Comparison of ENCODE assay signal across 9 cellular contexts in the genomic region with DNA sequence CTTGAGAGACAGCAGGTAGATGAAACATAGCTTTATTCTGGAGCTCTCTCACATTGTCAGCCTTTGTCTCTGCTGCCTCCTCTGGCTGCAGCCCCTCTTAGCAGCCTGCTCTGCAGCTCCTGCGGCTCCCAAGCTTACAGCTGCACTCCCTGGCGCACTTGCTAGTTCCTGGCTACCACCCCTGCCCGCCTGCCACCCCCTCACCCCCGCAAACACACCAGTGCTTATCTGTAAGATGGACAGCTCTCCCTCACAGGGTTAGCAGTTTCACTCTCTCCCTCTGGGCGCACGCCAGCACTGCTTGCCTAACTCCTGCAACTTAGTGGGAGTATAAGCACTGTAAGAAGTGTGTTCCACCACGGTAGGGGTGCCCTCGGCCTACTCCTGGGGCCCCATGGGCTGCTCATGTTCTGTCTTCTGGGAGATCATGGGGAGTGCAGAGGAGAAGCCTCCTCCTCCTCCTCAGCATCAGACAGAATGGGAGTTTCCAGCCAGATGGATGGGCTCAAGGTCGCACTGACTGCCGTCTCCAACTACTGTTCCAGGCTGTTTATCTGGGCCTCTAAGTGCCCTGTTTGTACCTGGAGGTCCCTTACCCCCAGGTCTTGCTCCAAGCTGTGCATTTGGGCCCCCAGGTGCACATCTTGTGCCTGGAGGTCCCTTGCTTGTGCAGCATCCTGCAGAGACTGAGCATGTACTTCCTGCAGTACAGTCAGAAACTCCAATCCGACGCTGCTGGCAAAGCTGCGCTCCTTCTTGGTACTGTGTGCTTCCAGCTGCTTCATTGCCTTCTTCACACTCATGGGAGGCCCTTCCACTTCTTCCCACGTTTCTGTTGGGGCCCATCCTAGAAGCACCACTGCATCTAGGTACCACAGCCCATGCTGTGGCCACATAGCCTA.
DNase-seq lines count a peak whose midpoint lies in the region; ATAC-seq, FAIRE-seq and TF ChIP-seq lines count a peak whose summit lies in the region.
"Had no signal": no experiment of that assay in that cellular context is flagged by ENCODE, and none has a peak within 500 bp of the region (broad histone marks: within the 10 kb centered on the region; RNA-seq: fewer than 3 reads in every experiment).

No MANE protein-coding gene starts in this region.

- POLR2A ChIA-PET in Caco-2 (lab: Charles Lee), result no interaction called here

- H3K27me3 Mint-ChIP-seq in Caco-2 (ENCODE audit: insufficient read depth, unreplicated experiment) (no peaks in the 10 kb centered on the region), glutamatergic neuron (ENCODE audit: unreplicated experiment) (no peaks in the 10 kb centered on the region)

- H2AFZ ChIP-seq in osteoblast (ENCODE audit: low read length), result no peak overlapping the region

- H3K4me2 ChIP-seq in osteoblast (ENCODE audit: insufficient read depth, low read length), result no peak overlapping the region

- H3K79me2 ChIP-seq in osteoblast (ENCODE audit: insufficient read depth, low read length), result no peaks in the 10 kb centered on the region

- no peaks in the 10 kb centered on the region for H3K27me3 ChIP-seq in Caco-2 (replicated peaks; ENCODE audit: control insufficient read depth, insufficient read depth, low read length)
- H3K27me3 ChIP-seq in osteoblast (ENCODE audit: insufficient read depth, low read length), result no peaks in the 10 kb centered on the region

- no peaks in the 10 kb centered on the region for H3K9me3 ChIP-seq in Caco-2
- no peaks in the 10 kb centered on the region for H3K9me3 ChIP-seq in osteoblast (ENCODE audit: low read depth, low read length)

- H3K4me1 Mint-ChIP-seq in Caco-2 (ENCODE audit: low read depth, unreplicated experiment) (no peaks in the 10 kb centered on the region), glutamatergic neuron (ENCODE audit: low read depth, unreplicated experiment) (peaks cover 14% of the 10 kb centered on the region)

- H3K27ac ChIP-seq in osteoblast (ENCODE audit: low read depth, low read length), result no peak overlapping the region

- no peak overlapping the region for H3K4me3 ChIP-seq in Caco-2 (ENCODE audit: low read depth, low read length)
- no peak overlapping the region for H3K4me3 ChIP-seq in osteoblast (ENCODE audit: insufficient read depth, low read length)

- H3K4me1 ChIP-seq in Caco-2, result no peaks in the 10 kb centered on the region
- H3K4me1 ChIP-seq in osteoblast (ENCODE audit: insufficient read depth, low read length), result no peaks in the 10 kb centered on the region

- no peaks in the 10 kb centered on the region for H3K36me3 Mint-ChIP-seq in Caco-2 (ENCODE audit: insufficient read depth, unreplicated experiment)
- no peaks in the 10 kb centered on the region for H3K36me3 Mint-ChIP-seq in glutamatergic neuron (ENCODE audit: unreplicated experiment)

- H3K27ac Mint-ChIP-seq in Caco-2 (ENCODE audit: unreplicated experiment) (no peak overlapping the region), glutamatergic neuron (ENCODE audit: unreplicated experiment) (peak overlapping the region; percentile 76)

- peak; percentile 33 to 36 for DNase-seq in Caco-2
- DNase-seq in H54 (ENCODE audit: insufficient read length, low spot score), result peak; percentile 27
- DNase-seq in NCI-H510A treated with DMSO at 0.1 percent for 48 hours (lab: John Stamatoyannopoulos, UW), result peak; percentile 68
- peak; percentile 74 for DNase-seq in glutamatergic neuron
- no peak for DNase-seq in GM19240 (ENCODE audit: insufficient read length, low spot score)
- no peak for DNase-seq in stimulated activated CD4-positive, alpha-beta T cell treated with anti-CD3 and anti-CD28 coated beads, Interleukin-12 subunit alpha, Interleukin-12 subunit beta, amount 100 ng/mL, for 4 hours
- no peak for DNase-seq in osteoblast (ENCODE audit: insufficient read length, low spot score, missing footprints)

- H3K4me3 Mint-ChIP-seq in Caco-2 (ENCODE audit: unreplicated experiment), result no peak overlapping the region
- H3K4me3 Mint-ChIP-seq in glutamatergic neuron (ENCODE audit: unreplicated experiment), result no peak overlapping the region

- no peak for ATAC-seq in HG02610 (IDR thresholded peaks at IDR 0.05; ENCODE audit: unreplicated experiment)

- H3K9me3 Mint-ChIP-seq in Caco-2 (ENCODE audit: unreplicated experiment) (no peaks in the 10 kb centered on the region), glutamatergic neuron (ENCODE audit: unreplicated experiment) (peaks cover 2% of the 10 kb centered on the region)

- peak; percentile 73 for FAIRE-seq in H54 (lab: Jason Lieb, UNC)
- FAIRE-seq: keratinocyte had no signal

- peak; percentile 24 to 38 for TF ChIP-seq CTCF in Caco-2 (IDR thresholded peaks at IDR 0.05; ENCODE audit: insufficient read depth in 1 of 2, low read depth in 1 of 2, low read length in 1 of 2, severe bottlenecking in 1 of 2, unreplicated experiment in 1 of 2)
- peak; percentile 37 for TF ChIP-seq CTCF in glutamatergic neuron (IDR thresholded peaks at IDR 0.05; ENCODE audit: partially characterized antibody, unreplicated experiment)
- no peak for TF ChIP-seq CTCF in osteoblast (IDR thresholded peaks at IDR 0.05; ENCODE audit: extremely low read depth, low read depth, low read length)

- no peaks in the 10 kb centered on the region for H4K20me1 ChIP-seq in osteoblast (ENCODE audit: insufficient read depth, low read length)

- H3K36me3 ChIP-seq in Caco-2 (ENCODE audit: control insufficient read depth, insufficient read depth, low read length) (no peaks in the 10 kb centered on the region), osteoblast (ENCODE audit: insufficient read depth, low read length) (no peaks in the 10 kb centered on the region)

- CTCF ChIA-PET in Caco-2 (lab: Charles Lee), result interaction anchor here (0.7 kb wide), 1 partner anchor 656 kb away, joined by 3 read pairs; no protein-coding TSS in a partner anchor

- TF ChIP-seq POLR2A in H54 (IDR thresholded peaks at IDR 0.05; ENCODE audit: low read depth, low read length), result no peak

- no TSS peak for BruUV-seq in Caco-2 (replicated peaks; lab: Mats Ljungman, UMichigan)

- intact Hi-C loops in Caco-2 (cut with micrococcal nuclease; ENCODE audit: unreplicated experiment), result no loop called here

Comparison
In these comparisons a context has a peak if more than half of its experiments do, and no peak if none do; other contexts are left out.
1. DNase-seq: peak in Caco-2 (2 of 2), H54 (single experiment), NCI-H510A treated with DMSO at 0.1 percent for 48 hours (single experiment) and glutamatergic neuron (single experiment); none in GM19240 (single experiment), stimulated activated CD4-positive, alpha-beta T cell treated with anti-CD3 and anti-CD28 coated beads, Interleukin-12 subunit alpha, Interleukin-12 subunit beta, amount 100 ng/mL, for 4 hours (single experiment) and osteoblast (single experiment).